In genomic region chr10:17645591-17646345, GRCh38 we compare ENCODE assay signal across 9 cellular contexts. TPM values are rescaled to one million over a fixed set of nuclear protein-coding genes. Genes with fewer than 3 reads are reported as not detected.
DNase-seq lines count a peak whose midpoint lies in the region; ATAC-seq, FAIRE-seq and TF ChIP-seq lines count a peak whose summit lies in the region.
"Had no signal": no experiment of that assay in that cellular context is flagged by ENCODE, and none has a peak within 500 bp of the region (broad histone marks: within the 10 kb centered on the region; RNA-seq: fewer than 3 reads in every experiment).

No MANE protein-coding gene starts in this region.

- in situ Hi-C loops in K562 (cut with MboI), result no loop called here

- peaks cover 92% of the 10 kb centered on the region for H3K79me2 ChIP-seq in K562 (ENCODE audit: control insufficient read depth, insufficient read depth, low read length)

- no TSS peak for BruUV-seq in K562 (replicated peaks; lab: Mats Ljungman, UMichigan)

- H3K9me1 ChIP-seq in K562 (ENCODE audit: control insufficient read depth, insufficient read depth, low read length), result no peaks in the 10 kb centered on the region

- WGBS in K562 (ENCODE audit: insufficient coverage, low coverage, missing lambda C conversion rate), result 0% methylated on average over 6 of the region's 6 CpGs

- H4K20me1 ChIP-seq in K562 (replicated peaks; ENCODE audit: control insufficient read depth, insufficient read depth, low read length), result peaks cover 4% of the 10 kb centered on the region; the same call in 1 of the 2 replicates

- H3K27ac ChIP-seq in K562 (ENCODE audit: extremely low read depth, low read depth, low read length), result peak overlapping the region; percentile 99

- ATAC-seq in K562 (peak; percentile 10), mucosa of descending colon (peak; percentile 19), GM19463 (IDR thresholded peaks at IDR 0.05; ENCODE audit: unreplicated experiment) (no peak)

- no peak for DNase-seq in AG04449 (ENCODE audit: low read depth, low spot score)
- DNase-seq in HPDE6-E6E7 (ENCODE audit: extremely low spot score), result peak; percentile 2
- DNase-seq in K562 (ENCODE audit: extremely low read depth in 1 of 4, low spot score in 3 of 4), result peak in 1 of 4 experiments; percentile 40
- DNase-seq in mucosa of descending colon, result no peak
- no peak for DNase-seq in hypothalamus (lab: John Stamatoyannopoulos, UW)
- DNase-seq in stimulated activated CD8-positive, alpha-beta memory T cell treated with anti-CD3 and anti-CD28 coated beads, Interleukin-4, amount 100 ng/mL, for 48 hours, result no peak
- DNase-seq in NCI-H1092 treated with DMSO at 0.1 percent for 48 hours (lab: John Stamatoyannopoulos, UW), result no peak

- H3K36me3 ChIP-seq in K562 (ENCODE audit: control insufficient read depth, insufficient read depth, low read length) (peaks cover 44% of the 10 kb centered on the region), mucosa of descending colon (ENCODE audit: low read depth) (no peaks in the 10 kb centered on the region)
- H3K36me3 ChIP-seq: prostate gland had no signal

- peaks cover 3% of the 10 kb centered on the region; the same call in 1 of the 2 replicates for H3K9me3 ChIP-seq in K562 (replicated peaks; ENCODE audit: control insufficient read depth, insufficient read depth, low read depth, low read length)
- no peaks in the 10 kb centered on the region for H3K9me3 ChIP-seq in mucosa of descending colon
- H3K9me3 ChIP-seq: prostate gland had no signal

- peak overlapping the region; percentile 50 to 98 for H3K9ac ChIP-seq in K562 (ENCODE audit: insufficient read depth in 1 of 2, low read depth in 2 of 2, low read length in 2 of 2)

- no peak for TF ChIP-seq POLR2A in K562 (conservative IDR thresholded peaks at IDR 0.05)

- H3K4me1 ChIP-seq in K562 (replicated peaks in 1 of 2; ENCODE audit: control insufficient read depth in 2 of 2, insufficient read depth in 2 of 2, low read length in 2 of 2) (peaks cover 0 to 24% of the 10 kb centered on the region in 2 experiments; a peak in 2 of 5 replicates), mucosa of descending colon (ENCODE audit: low read depth) (peaks cover 22% of the 10 kb centered on the region)
- H3K4me1 ChIP-seq: prostate gland had no signal

- POLR2A ChIA-PET in AG04449 (lab: Yijun Ruan, JAX), result interaction anchor here (0.7 kb wide), 1 partner anchor 53 kb away, joined by 3 read pairs; no protein-coding TSS in a partner anchor
- POLR2A ChIA-PET in K562 (lab: Yijun Ruan, JAX), result interaction anchor here (0.7 to 1.6 kb wide), 4 partner anchors 13 to 32 kb away, joined by 3 to 9 read pairs (median 5); no protein-coding TSS in a partner anchor

- intact Hi-C loops in K562 (cut with micrococcal nuclease), result loop anchor here (2.0 kb wide), 1 partner anchor 17 kb away; no protein-coding TSS in a partner anchor
- intact Hi-C loops in mucosa of descending colon (cut with DNase I, micrococcal nuclease), result no loop called here

- TF ChIP-seq RAD21 in K562 (CRISPR knock-in tag; conservative IDR thresholded peaks at IDR 0.05 in 1 of 2, IDR thresholded peaks at IDR 0.05 in 1 of 2), result no peak

- no peak for TF ChIP-seq CTCF in AG04449 (IDR thresholded peaks at IDR 0.05; ENCODE audit: insufficient read depth, low read length, missing control alignments)
- no peak for TF ChIP-seq CTCF in K562 (IDR thresholded peaks at IDR 0.05 in 2 of 3, conservative IDR thresholded peaks at IDR 0.05 in 1 of 3; ENCODE audit: insufficient read depth in 2 of 3, low read depth in 1 of 3, low read length in 3 of 3)
- no peak for TF ChIP-seq CTCF in mucosa of descending colon (IDR thresholded peaks at IDR 0.05)

- peak overlapping the region; percentile 100 for H3K4me2 ChIP-seq in K562 (ENCODE audit: insufficient read depth, low read length)

- H3K4me3 ChIP-seq in AG04449 (ENCODE audit: low read depth, low read length) (peak overlapping the region; percentile 79), K562 (peak overlapping the region; percentile 98), mucosa of descending colon (no peak overlapping the region)

- no peaks in the 10 kb centered on the region for H3K27me3 ChIP-seq in K562 (ENCODE audit: control insufficient read depth in 2 of 2, insufficient read depth in 2 of 2, low read length in 2 of 2)

- TF ChIP-seq EP300 in K562 (IDR thresholded peaks at IDR 0.05; ENCODE audit: low read length), result no peak

- CTCF ChIA-PET in AG04449 (lab: Yijun Ruan, JAX), result interaction anchor here (1.1 to 1.4 kb wide), 3 partner anchors 16 to 818 kb away, joined by 3 to 4 read pairs (median 3); no protein-coding TSS in a partner anchor
- CTCF ChIA-PET in K562 (lab: Yijun Ruan, JAX; ENCODE audit: low intra/inter-chr PET ratio), result no interaction called here

- 0 out of 2 replicates have a peak overlapping the region, but pooled peaks have one; percentile 3 for H2AFZ ChIP-seq in K562 (ENCODE audit: low read depth, low read length)

- FAIRE-seq in K562 (lab: Jason Lieb, UNC), result no peak

TF ChIP-seq in K562, 482 proteins besides CTCF, POLR2A, EP300 and RAD21 (continues in another document):
- TF ChIP-seq ZEB2 (IDR thresholded peaks at IDR 0.05) (peak; percentile 84), FOSL1 (tag; conservative IDR thresholded peaks at IDR 0.05) (peak; percentile 43), ARID1B (IDR thresholded peaks at IDR 0.05) (peak; percentile 37; the same call in 1 of the 2 replicates), JUND (IDR thresholded peaks at IDR 0.05; ENCODE audit: borderline replicate concordance, low read depth, low read length) (peak; percentile 29; the same call in 1 of the 2 replicates), JUND (tag; IDR thresholded peaks at IDR 0.05; ENCODE audit: borderline replicate concordance, low read depth, low read length) (peak; percentile 13; the same call in 1 of the 3 replicates), DPF2 (IDR thresholded peaks at IDR 0.05) (0 out of 2 replicates have a peak, but pooled peaks have one; percentile 55), KDM4B (IDR thresholded peaks at IDR 0.05; ENCODE audit: borderline replicate concordance in 2 of 2, low read depth in 1 of 2) (no peak), ZFX (CRISPR knock-in tag; IDR thresholded peaks at IDR 0.05) (peak; percentile 32; the same call in 1 of the 2 replicates), SOX6 (IDR thresholded peaks at IDR 0.05) (0 out of 2 replicates have a peak, but pooled peaks have one; percentile 23), SMARCE1 (IDR thresholded peaks at IDR 0.05) (0 out of 2 replicates have a peak, but pooled peaks have one; percentile 33), C11orf30 (IDR thresholded peaks at IDR 0.05; ENCODE audit: low read depth) (peak; percentile 4; the same call in 1 of the 2 replicates), SMARCA4 (IDR thresholded peaks at IDR 0.05) (peak; percentile 49)
- TF ChIP-seq, protein P1, sequence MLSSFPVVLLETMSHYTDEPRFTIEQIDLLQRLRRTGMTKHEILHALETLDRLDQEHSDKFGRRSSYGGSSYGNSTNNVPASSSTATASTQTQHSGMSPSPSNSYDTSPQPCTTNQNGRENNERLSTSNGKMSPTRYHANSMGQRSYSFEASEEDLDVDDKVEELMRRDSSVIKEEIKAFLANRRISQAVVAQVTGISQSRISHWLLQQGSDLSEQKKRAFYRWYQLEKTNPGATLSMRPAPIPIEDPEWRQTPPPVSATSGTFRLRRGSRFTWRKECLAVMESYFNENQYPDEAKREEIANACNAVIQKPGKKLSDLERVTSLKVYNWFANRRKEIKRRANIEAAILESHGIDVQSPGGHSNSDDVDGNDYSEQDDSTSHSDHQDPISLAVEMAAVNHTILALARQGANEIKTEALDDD (IDR thresholded peaks at IDR 0.05), result peak; percentile 56; the same call in 1 of the 2 replicates

RNA-seq across cellular contexts. Expression of gene STAM, which starts 1.8 kb away (rescaled TPM):
- 43.5 and 111 TPM in 2 replicates for total RNA-seq in K562 (2011; cell fraction: chromatin; rRNA removed; ENCODE audit: low replicate concordance)
- total RNA-seq in K562 (2011; cell fraction: nucleolus; rRNA removed), result 26.8 and 30.9 TPM in 2 replicates
- total RNA-seq in K562 (2011; cell fraction: nucleoplasm; rRNA removed), result 39.2 and 43.8 TPM in 2 replicates
- total RNA-seq in K562 (2014; rRNA removed), result 13.8 and 19.7 TPM in 2 replicates
- total RNA-seq in K562 (2014; rRNA removed; fragmentation: Illumina TruSeq; extraction: Trizol), result 30.9 and 32.5 TPM in 2 replicates
- 27.2 and 28.9 TPM in 2 replicates for total RNA-seq in K562 (2015; rRNA removed; fragmentation: Illumina TruSeq; extraction: Trizol)
- 25.1 and 26.7 TPM in 2 replicates for total RNA-seq in K562 (2021)
- 26.4 and 30.5 TPM in 2 replicates for polyA plus RNA-seq in K562 (2011; rRNA removed)
- 20.9 and 24.4 TPM in 2 replicates for polyA plus RNA-seq in K562 (2011; cell fraction: cytosol; rRNA removed)
- polyA plus RNA-seq in K562 (2011; cell fraction: nucleus; rRNA removed), result 26.2 and 37.4 TPM in 2 replicates
- 14.6 and 16.2 TPM in 2 replicates for polyA plus RNA-seq in K562 (2012)
- 28.7 and 33.5 TPM in 2 replicates for polyA plus RNA-seq in K562 (2014; fragmentation: Illumina TruSeq; extraction: Trizol)
- 10 to 100 TPM; 21.3 to 25.9 TPM for polyA plus RNA-seq in K562 (2014; fragmentation: Nextera tagmentation; extraction: Ambion mirVana)
- 17.8 and 20.1 TPM in 2 replicates for polyA plus RNA-seq in K562 (2014; rRNA removed)
- 53.1 and 55.6 TPM in 2 replicates for polyA minus RNA-seq in K562 (2011; rRNA and poly(A)+ RNA removed)
- polyA minus RNA-seq in K562 (2011; cell fraction: cytosol; rRNA and poly(A)+ RNA removed), result 14.7 and 16.5 TPM in 2 replicates
- polyA minus RNA-seq in K562 (2011; cell fraction: nucleus; rRNA and poly(A)+ RNA removed), result 43.2 and 79.5 TPM in 2 replicates
- 10 to 100 TPM; 16.4 to 17.8 (median 17.6) TPM for total RNA-seq in mucosa of descending colon

RNA-seq across cellular contexts. Expression of gene HACD1, which starts 28.6 kb away (rescaled TPM):
- total RNA-seq in K562 (2011; cell fraction: chromatin; rRNA removed; ENCODE audit: low replicate concordance), result 2.8 and 4.8 TPM in 2 replicates
- total RNA-seq in K562 (2011; cell fraction: nucleolus; rRNA removed), result 1.3 and 2.0 TPM in 2 replicates
- 3.2 and 4.5 TPM in 2 replicates for total RNA-seq in K562 (2011; cell fraction: nucleoplasm; rRNA removed)
- total RNA-seq in K562 (2014; rRNA removed) (2.2 and 2.5 TPM in 2 replicates), K562 (2014; rRNA removed; fragmentation: Illumina TruSeq; extraction: Trizol) (2.0 and 2.4 TPM in 2 replicates), K562 (2015; rRNA removed; fragmentation: Illumina TruSeq; extraction: Trizol) (2.0 and 2.5 TPM in 2 replicates), K562 (2021) (1.1 and 2.4 TPM in 2 replicates), mucosa of descending colon (10 to 100 TPM in 1 of 3 donors, 1 to 10 TPM in 2; 2.8 to 33.8 (median 6.3) TPM)
- polyA plus RNA-seq in K562 (2011; rRNA removed) (2.4 and 4.5 TPM in 2 replicates), K562 (2014; fragmentation: Illumina TruSeq; extraction: Trizol) (1.8 and 1.9 TPM in 2 replicates), K562 (2014; fragmentation: Nextera tagmentation; extraction: Ambion mirVana) (1 to 10 TPM in 1 of 2 experiments, under 1 TPM in 1; 0.99 to 1.0 TPM), K562 (2014; rRNA removed) (4.2 and 4.3 TPM in 2 replicates)
- polyA plus RNA-seq in K562 (2011; cell fraction: cytosol; rRNA removed), result 1.5 and 1.7 TPM in 2 replicates
- polyA plus RNA-seq in K562 (2011; cell fraction: nucleus; rRNA removed), result 2.4 TPM in 2 replicates
- polyA plus RNA-seq in K562 (2012), result 2.3 and 2.6 TPM in 2 replicates
- polyA minus RNA-seq in K562 (2011; rRNA and poly(A)+ RNA removed), result 1.2 and 2.1 TPM in 2 replicates
- not detected in 2 replicates for polyA minus RNA-seq in K562 (2011; cell fraction: cytosol; rRNA and poly(A)+ RNA removed)
- 0.54 and 1.2 TPM in 2 replicates for polyA minus RNA-seq in K562 (2011; cell fraction: nucleus; rRNA and poly(A)+ RNA removed)
